1 cellular context compared by ENCODE assay signal in the genomic region with DNA sequence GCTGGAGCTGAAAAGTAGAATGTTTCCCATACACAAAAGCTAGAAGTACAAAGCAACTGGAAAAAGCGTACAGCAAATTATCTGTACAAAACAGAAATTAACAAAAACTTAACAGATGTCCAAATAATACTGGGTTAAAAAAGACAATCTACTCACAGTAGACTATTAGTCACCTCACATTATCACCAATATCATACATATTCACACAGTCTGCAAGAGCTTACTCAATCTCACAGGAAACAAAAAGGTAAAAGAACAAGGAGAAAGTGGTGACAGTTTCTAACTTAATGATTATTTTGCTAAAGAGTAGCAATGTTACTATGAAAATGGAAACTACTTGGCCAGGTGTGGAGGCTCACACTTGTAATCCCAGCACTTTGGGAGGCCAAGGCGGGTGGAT.
TF ChIP-seq lines count a peak whose summit lies in the region.

No MANE protein-coding gene starts in this region.

TF ChIP-seq in WTC11, 78 proteins besides CTCF, POLR2A, EP300 and RAD21 (continued from another document):
- TF ChIP-seq, protein P1, sequence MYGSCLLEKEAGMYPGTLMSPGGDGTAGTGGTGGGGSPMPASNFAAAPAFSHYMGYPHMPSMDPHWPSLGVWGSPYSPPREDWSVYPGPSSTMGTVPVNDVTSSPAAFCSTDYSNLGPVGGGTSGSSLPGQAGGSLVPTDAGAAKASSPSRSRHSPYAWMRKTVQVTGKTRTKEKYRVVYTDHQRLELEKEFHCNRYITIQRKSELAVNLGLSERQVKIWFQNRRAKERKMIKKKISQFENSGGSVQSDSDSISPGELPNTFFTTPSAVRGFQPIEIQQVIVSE (CRISPR knock-in tag; IDR thresholded peaks at IDR 0.05; ENCODE audit: borderline replicate concordance), result no peak
- no peak for TF ChIP-seq ZSCAN18 (CRISPR knock-in tag; IDR thresholded peaks at IDR 0.05)
- TF ChIP-seq ZNF232 (CRISPR knock-in tag; IDR thresholded peaks at IDR 0.05), result no peak
- no peak for TF ChIP-seq ARID4B (CRISPR knock-in tag; IDR thresholded peaks at IDR 0.05; ENCODE audit: borderline replicate concordance)
- TF ChIP-seq, protein P2, sequence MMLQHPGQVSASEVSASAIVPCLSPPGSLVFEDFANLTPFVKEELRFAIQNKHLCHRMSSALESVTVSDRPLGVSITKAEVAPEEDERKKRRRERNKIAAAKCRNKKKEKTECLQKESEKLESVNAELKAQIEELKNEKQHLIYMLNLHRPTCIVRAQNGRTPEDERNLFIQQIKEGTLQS (CRISPR knock-in tag; conservative IDR thresholded peaks at IDR 0.05), result no peak
- TF ChIP-seq E2F4 (CRISPR knock-in tag; IDR thresholded peaks at IDR 0.05; ENCODE audit: borderline replicate concordance, low read depth), result no peak
- no peak for TF ChIP-seq ZNF532 (CRISPR knock-in tag; IDR thresholded peaks at IDR 0.05; ENCODE audit: borderline replicate concordance)
- TF ChIP-seq ZNF423 (CRISPR knock-in tag; IDR thresholded peaks at IDR 0.05), result no peak
- TF ChIP-seq SOX15 (CRISPR knock-in tag; IDR thresholded peaks at IDR 0.05), result no peak
- TF ChIP-seq MAX (CRISPR knock-in tag; IDR thresholded peaks at IDR 0.05), result no peak
- TF ChIP-seq RELA (CRISPR knock-in tag; IDR thresholded peaks at IDR 0.05; ENCODE audit: borderline replicate concordance), result no peak
- TF ChIP-seq RORB (CRISPR knock-in tag; IDR thresholded peaks at IDR 0.05), result no peak
- no peak for TF ChIP-seq CREB1 (CRISPR knock-in tag; IDR thresholded peaks at IDR 0.05)
